Comparison of ENCODE assay signal across 22 cellular contexts in genomic region chr19:58157045-58157728, GRCh38. TPM values are rescaled to one million over a fixed set of nuclear protein-coding genes. Genes with fewer than 3 reads are reported as not detected.
DNase-seq lines count a peak whose midpoint lies in the region; ATAC-seq and TF ChIP-seq lines count a peak whose summit lies in the region.
"Had no signal": no experiment of that assay in that cellular context is flagged by ENCODE, and none has a peak within 500 bp of the region (broad histone marks: within the 10 kb centered on the region; RNA-seq: fewer than 3 reads in every experiment).

No MANE protein-coding gene starts in this region.

- no peak overlapping the region for H2AK5ac ChIP-seq in neuronal stem cell (ENCODE audit: low read depth, low read length)

- H3K23ac ChIP-seq in neuronal stem cell (ENCODE audit: low read depth, low read length, poor library complexity) = no peak overlapping the region

- no peak overlapping the region for H2BK12ac ChIP-seq in neuronal stem cell (ENCODE audit: low read length)

- H3K4ac ChIP-seq in neuronal stem cell (ENCODE audit: low read length) = no peak overlapping the region

- H3K79me1 ChIP-seq in neuronal stem cell (ENCODE audit: low read depth, low read length) = peaks cover 1% of the 10 kb centered on the region

- CTCF ChIA-PET in WTC11 (lab: Charles Lee) = interaction anchor here (1.3 to 2.7 kb wide), 4 partner anchors 26 to 241 kb away, joined by 4 to 21 read pairs (median 6); partner anchors contain the start of genes ZNF274 and ZNF417

- peaks cover 7 to 36% of the 10 kb centered on the region in 2 donors for H3K9me3 ChIP-seq in neuronal stem cell (replicated peaks in 1 of 2; ENCODE audit: control insufficient read depth in 2 of 2, insufficient read depth in 1 of 2, low read depth in 1 of 2, low read length in 2 of 2)
- H3K9me3 ChIP-seq: BE2C had no signal

- no peak overlapping the region for H2BK120ac ChIP-seq in neuronal stem cell (ENCODE audit: low read depth, low read length)

- TF ChIP-seq CTCF in GM23338 (conservative IDR thresholded peaks at IDR 0.05; ENCODE audit: low read depth in 2 of 2) = no peak
- TF ChIP-seq CTCF in WTC11 (IDR thresholded peaks at IDR 0.05) = no peak
- no peak for TF ChIP-seq CTCF in nephron progenitor cell (IDR thresholded peaks at IDR 0.05)

- no peaks in the 10 kb centered on the region; the same call in 1 of the 2 replicates for H3K9me2 ChIP-seq in GM23338 (ENCODE audit: insufficient read depth)

- peaks cover 10% of the 10 kb centered on the region for H3K36me3 Mint-ChIP-seq in GM23338 (ENCODE audit: low read depth)
- H3K36me3 Mint-ChIP-seq in WTC11 = peaks cover 9% of the 10 kb centered on the region
- H3K36me3 Mint-ChIP-seq in nephron progenitor cell (ENCODE audit: low read depth) = peaks cover 20% of the 10 kb centered on the region

- H4K8ac ChIP-seq in neuronal stem cell (ENCODE audit: low read depth, low read length) = peak overlapping the region; percentile 48

- H3K4me1 ChIP-seq in GM23338 (ENCODE audit: insufficient read depth) = peaks cover 10% of the 10 kb centered on the region; the same call in 1 of the 2 replicates
- peaks cover 0 to 3% of the 10 kb centered on the region in 2 donors for H3K4me1 ChIP-seq in neuronal stem cell (ENCODE audit: control insufficient read depth in 2 of 2, insufficient read depth in 1 of 2, low read depth in 1 of 2, low read length in 2 of 2)
- H3K4me1 ChIP-seq: A549, BE2C had no signal

- H3K4me3 Mint-ChIP-seq in GM23338 (no peak overlapping the region), WTC11 (peak overlapping the region; percentile 43; the same call in 1 of the 2 replicates), nephron progenitor cell (no peak overlapping the region)
- H3K4me3 Mint-ChIP-seq: CD14-positive monocyte had no signal

- peak overlapping the region; percentile 48 for H3K18ac ChIP-seq in neuronal stem cell (ENCODE audit: low read length)

- no peak overlapping the region for H3K9ac ChIP-seq in neuronal stem cell (ENCODE audit: low read depth, low read length, poor library complexity)
- H3K9ac ChIP-seq: BLaER1 treated with 17β-estradiol and CSF1 and Interleukin-3, amounts not matched to agents 10 nM and 100 nM had no signal

- H3K4me1 Mint-ChIP-seq in GM23338 (peaks cover 5% of the 10 kb centered on the region; the same call in 2 of the 3 replicates), WTC11 (peaks cover 3% of the 10 kb centered on the region; the same call in 1 of the 2 replicates), nephron progenitor cell (peaks cover 6% of the 10 kb centered on the region)

- H2BK5ac ChIP-seq in neuronal stem cell (ENCODE audit: low read length) = no peak overlapping the region

- H4K91ac ChIP-seq in neuronal stem cell (ENCODE audit: low read depth, low read length, poor library complexity) = no peak overlapping the region

- H3K27me3 Mint-ChIP-seq in GM23338 (ENCODE audit: insufficient read depth, low read depth, poor library complexity) (peaks cover 14% of the 10 kb centered on the region), WTC11 (ENCODE audit: low read depth) (peaks cover 34% of the 10 kb centered on the region), nephron progenitor cell (ENCODE audit: low read depth, poor library complexity) (no peaks in the 10 kb centered on the region)
- H3K27me3 Mint-ChIP-seq: CD4-positive, alpha-beta T cell had no signal

- no CpG with 5 or more reads among the region's 53 CpGs for WGBS in neuronal stem cell (ENCODE audit: extremely low coverage in 2 of 2, insufficient read length in 2 of 2, insufficient replicate concordance in 1 of 2), 2 donors

- H3K4me2 ChIP-seq in GM23338 = peak overlapping the region; percentile 57; the same call in 1 of the 2 replicates
- no peak overlapping the region for H3K4me2 ChIP-seq in neuronal stem cell (ENCODE audit: insufficient read depth, low read length, poor library complexity, severe bottlenecking)
- H3K4me2 ChIP-seq: A549; BLaER1 treated with 17β-estradiol and CSF1 and Interleukin-3, amounts not matched to agents 10 nM and 100 nM had no signal

- H3K36me3 ChIP-seq in GM23338 (ENCODE audit: insufficient read depth) = no peaks in the 10 kb centered on the region
- no peaks in the 10 kb centered on the region for H3K36me3 ChIP-seq in neuronal stem cell (replicated peaks in 1 of 2; ENCODE audit: control insufficient read depth in 2 of 2, insufficient read depth in 2 of 2, low read length in 2 of 2)
- H3K36me3 ChIP-seq: BE2C; BLaER1 treated with 17β-estradiol and CSF1 and Interleukin-3, amounts not matched to agents 10 nM and 100 nM had no signal

- peak overlapping the region; percentile 21 for H3K14ac ChIP-seq in neuronal stem cell (ENCODE audit: low read length)

- H3K27ac Mint-ChIP-seq in GM23338 (no peak overlapping the region), WTC11 (no peak overlapping the region), nephron progenitor cell (no peak overlapping the region)
- H3K27ac Mint-ChIP-seq: CD14-positive monocyte; CD4-positive, alpha-beta T cell had no signal

- no peaks in the 10 kb centered on the region for H4K20me1 ChIP-seq in GM23338 (replicated peaks; ENCODE audit: insufficient read depth)
- H4K20me1 ChIP-seq: BLaER1 treated with 17β-estradiol and CSF1 and Interleukin-3, amounts not matched to agents 10 nM and 100 nM had no signal

- POLR2A ChIA-PET in WTC11 (lab: Charles Lee) = interaction anchor here (0.9 kb wide), 1 partner anchor 98 kb away, joined by 4 read pairs; the partner anchor contains the start of gene ZNF135

- H3K79me2 ChIP-seq in GM23338 (replicated peaks; ENCODE audit: insufficient read depth) = peaks cover 13% of the 10 kb centered on the region

- H2AFZ ChIP-seq in GM23338 (peak overlapping the region; percentile 80), neuronal stem cell (ENCODE audit: low read length) (peak overlapping the region; percentile 67)

- H3F3A ChIP-seq in GM23338 (replicated peaks; ENCODE audit: low read depth) = no peaks in the 10 kb centered on the region

- H3K9me3 Mint-ChIP-seq in GM23338 (peaks cover 50% of the 10 kb centered on the region), WTC11 (peaks cover 13% of the 10 kb centered on the region), nephron progenitor cell (peaks cover 86% of the 10 kb centered on the region)

- ATAC-seq in GM23338 = no peak
- no peak for ATAC-seq in WTC11
- no peak for ATAC-seq in HG03469 (IDR thresholded peaks at IDR 0.05; ENCODE audit: unreplicated experiment)
- ATAC-seq: A549, GM12878, HCT116 had no signal

- H3K4me3 ChIP-seq in GM23338 (peak overlapping the region; percentile 42), neuronal stem cell (ENCODE audit: low read length in 2 of 2) (no peak overlapping the region)
- H3K4me3 ChIP-seq: A549; BLaER1 treated with 17β-estradiol and CSF1 and Interleukin-3, amounts not matched to agents 10 nM and 100 nM; GM12878 had no signal

- H3K27ac ChIP-seq in GM23338 (ENCODE audit: low read depth) = no peak overlapping the region
- no peak overlapping the region for H3K27ac ChIP-seq in neuronal stem cell (replicated peaks; ENCODE audit: low read length)
- H3K27ac ChIP-seq: A549; BLaER1 treated with 17β-estradiol and CSF1 and Interleukin-3, amounts not matched to agents 10 nM and 100 nM had no signal

- no peak overlapping the region for H2BK15ac ChIP-seq in neuronal stem cell (ENCODE audit: low read length)

- H3K27me3 ChIP-seq in GM23338 (ENCODE audit: insufficient read depth) (peaks cover 3% of the 10 kb centered on the region; the same call in 1 of the 2 replicates), neuronal stem cell (ENCODE audit: control insufficient read depth in 3 of 3, insufficient read depth in 3 of 3, low read depth in 1 of 3, low read length in 3 of 3) (no peaks in the 10 kb centered on the region)
- H3K27me3 ChIP-seq: BE2C; BLaER1 treated with 17β-estradiol and CSF1 and Interleukin-3, amounts not matched to agents 10 nM and 100 nM had no signal

- DNase-seq in GM23338 (ENCODE audit: low spot score) = peak; percentile 61
- DNase-seq in WTC11 (ENCODE audit: low spot score) = peak; percentile 36
- no peak for DNase-seq in neuronal stem cell (ENCODE audit: low spot score)
- DNase-seq in nephron progenitor cell = no peak
- DNase-seq in NCI-H526 treated with DMSO at 0.1 percent for 48 hours (lab: John Stamatoyannopoulos, UW) = no peak
- DNase-seq: 8988T; ACHN; AML-193; BE2C; CD4-positive, alpha-beta T cell; CD8-positive, alpha-beta memory T cell; DMS 273 treated with DMSO at 0.1 percent for 48 hours; DMS79; EL; GDM1; H7 had no signal

TF ChIP-seq in GM23338, 12 proteins besides CTCF, POLR2A, EP300 and RAD21 (continues in another document):
- no peak for TF ChIP-seq ZNF114 (CRISPR knock-in tag; IDR thresholded peaks at IDR 0.05)

TF ChIP-seq in WTC11, 78 proteins besides CTCF, POLR2A, EP300 and RAD21:
- TF ChIP-seq ZNF121 (CRISPR knock-in tag; IDR thresholded peaks at IDR 0.05) = 0 out of 2 replicates have a peak, but pooled peaks have one; percentile 56
- no peak for TF ChIP-seq ZNF423 (CRISPR knock-in tag; IDR thresholded peaks at IDR 0.05)
- TF ChIP-seq PREB (CRISPR knock-in tag; IDR thresholded peaks at IDR 0.05; ENCODE audit: borderline replicate concordance) = no peak
- no peak for TF ChIP-seq CBFB (CRISPR knock-in tag; IDR thresholded peaks at IDR 0.05; ENCODE audit: low read depth)
- TF ChIP-seq GABPB1 (CRISPR knock-in tag; IDR thresholded peaks at IDR 0.05) = no peak

RNA-seq across cellular contexts. Expression of gene ZNF329, which starts 6.6 kb away (rescaled TPM):
- total RNA-seq in GM23338 (2014; rRNA removed; shearing (Covaris generic)) = 15.2 and 16.9 TPM in 2 replicates
- polyA plus RNA-seq in GM23338 (2016; fragmentation: Nextera tagmentation; extraction: Ambion mirVana) = 2.7 and 3.3 TPM in 2 replicates
- 16.3 to 18.3 TPM (median 16.5 TPM) in 3 replicates for total RNA-seq in WTC11 (2021)
- polyA plus RNA-seq in neuronal stem cell (2013, experiment 1 of 2) = 13.6 TPM
- 13.9 TPM for polyA plus RNA-seq in neuronal stem cell (2013, experiment 2 of 2)

RNA-seq across cellular contexts. Expression of gene ZNF274, which starts 25.7 kb away (rescaled TPM):
- total RNA-seq in GM23338 (2014; rRNA removed; shearing (Covaris generic)) = 31.2 and 40.0 TPM in 2 replicates
- polyA plus RNA-seq in GM23338 (2016; fragmentation: Nextera tagmentation; extraction: Ambion mirVana) = 17.5 and 19.9 TPM in 2 replicates
- 25.4 to 28.8 TPM (median 27.5 TPM) in 3 replicates for total RNA-seq in WTC11 (2021)
- polyA plus RNA-seq in neuronal stem cell (2013, experiment 1 of 2) = 19.6 TPM
- polyA plus RNA-seq in neuronal stem cell (2013, experiment 2 of 2) = 19.3 TPM

RNA-seq across cellular contexts. Expression of gene ZSCAN18, which starts 59.2 kb away (rescaled TPM):
- total RNA-seq in GM23338 (2014; rRNA removed; shearing (Covaris generic)) = 63.9 and 75.0 TPM in 2 replicates
- polyA plus RNA-seq in GM23338 (2016; fragmentation: Nextera tagmentation; extraction: Ambion mirVana) = 25.1 and 29.1 TPM in 2 replicates
- 55.9 to 65.5 TPM (median 64.8 TPM) in 3 replicates for total RNA-seq in WTC11 (2021)
- 86.6 TPM for polyA plus RNA-seq in neuronal stem cell (2013, experiment 1 of 2)
- 88.6 TPM for polyA plus RNA-seq in neuronal stem cell (2013, experiment 2 of 2)

Comparison
In these comparisons a context has a peak if more than half of its experiments do, and no peak if none do; other contexts are left out.
1. DNase-seq: peak in GM23338 (single experiment) and WTC11 (single experiment); none in neuronal stem cell (single experiment), nephron progenitor cell (single experiment) and NCI-H526 treated with DMSO at 0.1 percent for 48 hours (single experiment).